In the genomic region with DNA sequence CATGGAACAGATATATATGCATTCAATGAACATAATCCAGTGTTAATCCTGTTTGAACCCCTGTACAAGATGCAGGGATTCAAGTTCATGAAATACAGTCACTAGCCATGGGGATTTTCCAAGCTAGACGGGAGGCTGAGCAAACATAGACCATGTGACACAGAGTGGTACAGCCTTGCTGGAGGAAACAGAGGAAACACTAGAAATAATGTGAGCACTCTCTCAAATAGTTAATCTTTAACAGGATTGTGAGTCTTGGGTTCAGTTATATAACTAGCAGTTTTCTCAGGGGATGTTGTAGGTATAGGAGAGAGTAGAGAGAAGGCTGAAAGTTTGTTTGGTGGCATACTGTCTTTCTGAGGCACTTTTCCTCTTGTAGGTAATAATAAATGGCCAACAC, we compare ENCODE assay signal across 1 cellular context.
TF ChIP-seq lines count a peak whose summit lies in the region.

No MANE protein-coding gene starts in this region.

TF ChIP-seq in SK-N-SH treated with all-trans-retinoic acid at 6 μM for 48 hours, 23 proteins besides CTCF, POLR2A, EP300 and RAD21:
- no peak for TF ChIP-seq TSHZ2 (CRISPR knock-in tag; IDR thresholded peaks at IDR 0.05)
TF ChIP-seq in SK-N-SH treated with all-trans-retinoic acid at 6 μM for 48 hours: peak in this region for 0.
